Comparison of ENCODE assay signal across 20 cellular contexts in genomic region chr9:137247916-137248175, GRCh38. TPM values are rescaled to one million over a fixed set of nuclear protein-coding genes. Genes with fewer than 3 reads are reported as not detected.
DNase-seq lines count a peak whose midpoint lies in the region; ATAC-seq, FAIRE-seq and TF ChIP-seq lines count a peak whose summit lies in the region.
"Had no signal": no experiment of that assay in that cellular context is flagged by ENCODE, and none has a peak within 500 bp of the region (broad histone marks: within the 10 kb centered on the region; RNA-seq: fewer than 3 reads in every experiment).

No MANE protein-coding gene starts in this region.

- no peak for TF ChIP-seq POLR2A in K562 (conservative IDR thresholded peaks at IDR 0.05)

- H4K20me1 ChIP-seq in K562 (replicated peaks; ENCODE audit: control insufficient read depth, insufficient read depth, low read length), result peaks cover 16% of the 10 kb centered on the region

- no peak for TF ChIP-seq RAD21 in K562 (CRISPR knock-in tag; conservative IDR thresholded peaks at IDR 0.05 in 1 of 2, IDR thresholded peaks at IDR 0.05 in 1 of 2)

- H3K23ac ChIP-seq in neuronal stem cell (ENCODE audit: low read depth, low read length, poor library complexity), result peak overlapping the region; percentile 11

- H2BK15ac ChIP-seq in neuronal stem cell (ENCODE audit: low read length), result peak overlapping the region; percentile 84

- peaks cover 13% of the 10 kb centered on the region for H3K36me3 ChIP-seq in NT2/D1 (ENCODE audit: insufficient read depth, insufficient read length, low read length)
- H3K36me3 ChIP-seq in K562 (ENCODE audit: control insufficient read depth, insufficient read depth, low read length), result peaks cover 13% of the 10 kb centered on the region
- H3K36me3 ChIP-seq in neuronal stem cell (replicated peaks in 1 of 2; ENCODE audit: control insufficient read depth in 2 of 2, insufficient read depth in 2 of 2, low read length in 2 of 2), result peaks cover 11 to 14% of the 10 kb centered on the region in 2 donors
- peaks cover 11% of the 10 kb centered on the region for H3K36me3 ChIP-seq in upper lobe of right lung

- TF ChIP-seq EP300 in K562 (IDR thresholded peaks at IDR 0.05; ENCODE audit: low read length), result no peak

- no peaks in the 10 kb centered on the region for H3K9me3 ChIP-seq in NT2/D1 (ENCODE audit: insufficient read depth, low read length)
- no peaks in the 10 kb centered on the region for H3K9me3 ChIP-seq in K562 (replicated peaks; ENCODE audit: control insufficient read depth, insufficient read depth, low read depth, low read length)
- H3K9me3 ChIP-seq in neuronal stem cell (replicated peaks in 1 of 2; ENCODE audit: control insufficient read depth in 2 of 2, insufficient read depth in 1 of 2, low read depth in 1 of 2, low read length in 2 of 2), result no peaks in the 10 kb centered on the region
- no peaks in the 10 kb centered on the region for H3K9me3 ChIP-seq in upper lobe of right lung

- no peak overlapping the region for H3K14ac ChIP-seq in neuronal stem cell (ENCODE audit: low read length)

- H2AK5ac ChIP-seq in neuronal stem cell (ENCODE audit: low read depth, low read length), result peak overlapping the region; percentile 95

- no peak overlapping the region for H3K4me2 ChIP-seq in K562 (ENCODE audit: insufficient read depth, low read length)
- no peak overlapping the region for H3K4me2 ChIP-seq in neuronal stem cell (ENCODE audit: insufficient read depth, low read length, poor library complexity, severe bottlenecking)
- H3K4me2 ChIP-seq: GM23338, KMS-11 had no signal

- H3K27ac ChIP-seq in K562 (ENCODE audit: extremely low read depth, low read depth, low read length) (no peak overlapping the region), neuronal stem cell (replicated peaks; ENCODE audit: low read length) (no peak overlapping the region), upper lobe of right lung (peak overlapping the region; percentile 63)
- H3K27ac ChIP-seq: KMS-11 had no signal

- BruUV-seq in K562 (replicated peaks; lab: Mats Ljungman, UMichigan), result no TSS peak

- POLR2A ChIA-PET in K562 (lab: Yijun Ruan, JAX) (interaction anchor here (0.6 to 0.8 kb wide), 2 partner anchors 17 to 174 kb away, joined by 3 read pairs; no protein-coding TSS in a partner anchor), GM10248 (lab: Yijun Ruan, JAX) (interaction anchor here (1.5 to 1.6 kb wide), 2 partner anchors 55 to 161 kb away, joined by 3 to 7 read pairs; partner anchors contain the start of genes MAN1B1 and NRARP)

- no peak for ATAC-seq in K562
- no peak for ATAC-seq in upper lobe of right lung
- no peak for ATAC-seq in HG03521 (IDR thresholded peaks at IDR 0.05; ENCODE audit: unreplicated experiment)
- ATAC-seq: CD8-positive, alpha-beta T cell; GM23338 had no signal

- no peak overlapping the region for H2BK120ac ChIP-seq in neuronal stem cell (ENCODE audit: low read depth, low read length)

- H3K9ac ChIP-seq in NT2/D1 (ENCODE audit: insufficient read length, low read depth) (peak overlapping the region; percentile 39), K562 (ENCODE audit: insufficient read depth in 1 of 2, low read depth in 2 of 2, low read length in 2 of 2) (peak overlapping the region in 1 of 2 experiments; percentile 71; a peak in 2 of 4 replicates), neuronal stem cell (ENCODE audit: low read depth, low read length, poor library complexity) (no peak overlapping the region)
- H3K9ac ChIP-seq: KMS-11 had no signal

- no peak for FAIRE-seq in K562 (lab: Jason Lieb, UNC)
- FAIRE-seq: A204.1, GM12892, GM18507, H54, HTR-8/SVneo had no signal

- DNase-seq in NT2/D1 (ENCODE audit: low read depth, low spot score) (no peak), K562 (ENCODE audit: extremely low read depth in 1 of 4, low spot score in 3 of 4) (no peak), neuronal stem cell (ENCODE audit: low spot score) (no peak), upper lobe of right lung (no peak), GM10248 (ENCODE audit: extremely low spot score) (no peak), cardiac septum (ENCODE audit: low spot score) (no peak)
- DNase-seq: ACHN; Calu3; CD8-positive, alpha-beta T cell; HCEC 1CT had no signal

- CTCF ChIA-PET in K562 (lab: Yijun Ruan, JAX; ENCODE audit: low intra/inter-chr PET ratio) (no interaction called here), GM10248 (lab: Yijun Ruan, JAX) (interaction anchor here (1.9 to 3.8 kb wide), 2 partner anchors 11 to 14 kb away, joined by 6 to 17 read pairs; no protein-coding TSS in a partner anchor)

- H3K27me3 ChIP-seq in NT2/D1 (ENCODE audit: insufficient read depth, insufficient read length), result peaks cover 6% of the 10 kb centered on the region
- H3K27me3 ChIP-seq in K562 (ENCODE audit: control insufficient read depth in 2 of 2, insufficient read depth in 2 of 2, low read length in 2 of 2), result no peaks in the 10 kb centered on the region
- peaks cover 0 to 2% (median 0%) of the 10 kb centered on the region in 3 experiments for H3K27me3 ChIP-seq in neuronal stem cell (ENCODE audit: control insufficient read depth in 3 of 3, insufficient read depth in 3 of 3, low read depth in 1 of 3, low read length in 3 of 3)
- H3K27me3 ChIP-seq in upper lobe of right lung, result no peaks in the 10 kb centered on the region

- H3K4me1 ChIP-seq in NT2/D1 (ENCODE audit: insufficient read depth, insufficient read length) (peaks cover 41% of the 10 kb centered on the region), K562 (replicated peaks in 1 of 2; ENCODE audit: control insufficient read depth in 2 of 2, insufficient read depth in 2 of 2, low read length in 2 of 2) (peaks cover 11 to 75% of the 10 kb centered on the region in 2 experiments; a peak in 4 of 5 replicates), neuronal stem cell (ENCODE audit: control insufficient read depth in 2 of 2, insufficient read depth in 1 of 2, low read depth in 1 of 2, low read length in 2 of 2) (peaks cover 10 to 37% of the 10 kb centered on the region in 2 donors), upper lobe of right lung (peaks cover 19% of the 10 kb centered on the region)

- H3K4me3 ChIP-seq in NT2/D1 (ENCODE audit: insufficient read length, low read depth), result no peak overlapping the region
- no peak overlapping the region for H3K4me3 ChIP-seq in K562
- H3K4me3 ChIP-seq in neuronal stem cell (ENCODE audit: low read length in 2 of 2), result no peak overlapping the region
- H3K4me3 ChIP-seq in upper lobe of right lung, result no peak overlapping the region
- H3K4me3 ChIP-seq: GM23338 had no signal

- no peak overlapping the region for H2BK5ac ChIP-seq in neuronal stem cell (ENCODE audit: low read length)

- peaks cover 14% of the 10 kb centered on the region for H3K79me2 ChIP-seq in K562 (ENCODE audit: control insufficient read depth, insufficient read depth, low read length)

- H3K4ac ChIP-seq in neuronal stem cell (ENCODE audit: low read length), result no peak overlapping the region

- 79% methylated on average over 6 of the region's 6 CpGs for WGBS in K562 (ENCODE audit: insufficient coverage, low coverage, missing lambda C conversion rate)
- no CpG with 5 or more reads among the region's 6 CpGs for WGBS in neuronal stem cell (ENCODE audit: extremely low coverage in 2 of 2, insufficient read length in 2 of 2, insufficient replicate concordance in 1 of 2), 2 donors

- in situ Hi-C loops in K562 (cut with MboI), result loop anchor here (25.0 kb wide), 1 partner anchor 461 kb away; the partner anchor contains the start of genes CCDC183 and TMEM141

- H2BK12ac ChIP-seq in neuronal stem cell (ENCODE audit: low read length), result peak overlapping the region; percentile 90

- peaks cover 6% of the 10 kb centered on the region for H3K79me1 ChIP-seq in neuronal stem cell (ENCODE audit: low read depth, low read length)

- no peak overlapping the region for H4K8ac ChIP-seq in neuronal stem cell (ENCODE audit: low read depth, low read length)

- no peak for TF ChIP-seq CTCF in K562 (IDR thresholded peaks at IDR 0.05 in 2 of 3, conservative IDR thresholded peaks at IDR 0.05 in 1 of 3; ENCODE audit: insufficient read depth in 2 of 3, low read depth in 1 of 3, low read length in 3 of 3)
- TF ChIP-seq CTCF in upper lobe of right lung (IDR thresholded peaks at IDR 0.05), result no peak
- TF ChIP-seq CTCF in GM10248 (IDR thresholded peaks at IDR 0.05; ENCODE audit: control extremely low read depth, extremely low read depth, low read depth, missing control alignments), result no peak

- peak overlapping the region; percentile 75 for H3K18ac ChIP-seq in neuronal stem cell (ENCODE audit: low read length)

- intact Hi-C loops in K562 (cut with micrococcal nuclease), result loop anchor here (10.0 kb wide), 1 partner anchor 463 kb away; no protein-coding TSS in a partner anchor
- intact Hi-C loops in upper lobe of right lung (cut with DNase I), result no loop called here
- intact Hi-C loops in cardiac septum (cut with DNase I), result no loop called here

- no peaks in the 10 kb centered on the region for H3K9me1 ChIP-seq in K562 (ENCODE audit: control insufficient read depth, insufficient read depth, low read length)

- peak overlapping the region; percentile 28 for H4K91ac ChIP-seq in neuronal stem cell (ENCODE audit: low read depth, low read length, poor library complexity)

- no peak overlapping the region for H2AFZ ChIP-seq in K562 (ENCODE audit: low read depth, low read length)
- no peak overlapping the region for H2AFZ ChIP-seq in neuronal stem cell (ENCODE audit: low read length)
- H2AFZ ChIP-seq: GM23338 had no signal

RNA-seq across cellular contexts. Expression of gene STPG3, which starts 3.2 kb away (rescaled TPM):
- total RNA-seq in K562 (2011; cell fraction: chromatin; rRNA removed; ENCODE audit: low replicate concordance), result not detected in 2 replicates
- total RNA-seq in K562 (2011; cell fraction: nucleolus; rRNA removed), result not detected in 2 replicates
- not detected in 2 replicates for total RNA-seq in K562 (2011; cell fraction: nucleoplasm; rRNA removed)
- total RNA-seq in K562 (2014; rRNA removed) (not detected in 2 replicates), K562 (2014; rRNA removed; fragmentation: Illumina TruSeq; extraction: Trizol) (not detected in 2 replicates), K562 (2015; rRNA removed; fragmentation: Illumina TruSeq; extraction: Trizol) (not detected in 2 replicates), K562 (2021) (not detected in 2 replicates), upper lobe of right lung (not detected), cardiac septum (not detected)
- polyA plus RNA-seq in K562 (2011; rRNA removed) (not detected in 2 replicates), K562 (2014; fragmentation: Illumina TruSeq; extraction: Trizol) (not detected in 2 replicates), K562 (2014; fragmentation: Nextera tagmentation; extraction: Ambion mirVana) (not detected), K562 (2014; rRNA removed) (not detected in 2 replicates)
- polyA plus RNA-seq in K562 (2011; cell fraction: cytosol; rRNA removed), result not detected in 2 replicates
- polyA plus RNA-seq in K562 (2011; cell fraction: nucleus; rRNA removed), result not detected in 2 replicates
- polyA plus RNA-seq in K562 (2012), result 1.4 TPM in 2 replicates
- not detected in 2 replicates for polyA minus RNA-seq in K562 (2011; rRNA and poly(A)+ RNA removed)
- not detected in 2 replicates for polyA minus RNA-seq in K562 (2011; cell fraction: cytosol; rRNA and poly(A)+ RNA removed)
- polyA minus RNA-seq in K562 (2011; cell fraction: nucleus; rRNA and poly(A)+ RNA removed), result 0.44 TPM in 1 of 2 replicates, not detected in the other
- 0.07 TPM for polyA plus RNA-seq in neuronal stem cell (2013, experiment 1 of 2)
- polyA plus RNA-seq in neuronal stem cell (2013, experiment 2 of 2), result not detected
- total RNA-seq: Calu3, GM23338 had no signal
- polyA plus RNA-seq: BJ, CD14-positive monocyte, GM23338 had no signal

RNA-seq across cellular contexts. Expression of gene TUBB4B, which starts 6.8 kb away (rescaled TPM):
- 122 and 317 TPM in 2 replicates for total RNA-seq in K562 (2011; cell fraction: chromatin; rRNA removed; ENCODE audit: low replicate concordance)
- total RNA-seq in K562 (2011; cell fraction: nucleolus; rRNA removed), result 269 and 300 TPM in 2 replicates
- total RNA-seq in K562 (2011; cell fraction: nucleoplasm; rRNA removed), result 142 and 195 TPM in 2 replicates
- total RNA-seq in K562 (2014; rRNA removed), result 264 and 325 TPM in 2 replicates
- total RNA-seq in K562 (2014; rRNA removed; fragmentation: Illumina TruSeq; extraction: Trizol), result 86.3 and 117 TPM in 2 replicates
- 287 and 291 TPM in 2 replicates for total RNA-seq in K562 (2015; rRNA removed; fragmentation: Illumina TruSeq; extraction: Trizol)
- 425 and 437 TPM in 2 replicates for total RNA-seq in K562 (2021)
- polyA plus RNA-seq in K562 (2011; rRNA removed), result 268 and 271 TPM in 2 replicates
- 337 and 660 TPM in 2 replicates for polyA plus RNA-seq in K562 (2011; cell fraction: cytosol; rRNA removed)
- 333 and 371 TPM in 2 replicates for polyA plus RNA-seq in K562 (2011; cell fraction: nucleus; rRNA removed)
- 429 and 432 TPM in 2 replicates for polyA plus RNA-seq in K562 (2012)
- 393 and 490 TPM in 2 replicates for polyA plus RNA-seq in K562 (2014; fragmentation: Illumina TruSeq; extraction: Trizol)
- 10 to 100 TPM; 24.1 to 51.3 TPM for polyA plus RNA-seq in K562 (2014; fragmentation: Nextera tagmentation; extraction: Ambion mirVana)
- polyA plus RNA-seq in K562 (2014; rRNA removed), result 426 and 443 TPM in 2 replicates
- polyA minus RNA-seq in K562 (2011; rRNA and poly(A)+ RNA removed), result 130 and 204 TPM in 2 replicates
- polyA minus RNA-seq in K562 (2011; cell fraction: cytosol; rRNA and poly(A)+ RNA removed), result 222 and 247 TPM in 2 replicates
- polyA minus RNA-seq in K562 (2011; cell fraction: nucleus; rRNA and poly(A)+ RNA removed), result 108 and 161 TPM in 2 replicates
- polyA plus RNA-seq in neuronal stem cell (2013, experiment 1 of 2), result 358 TPM
- polyA plus RNA-seq in neuronal stem cell (2013, experiment 2 of 2), result 354 TPM
- 191 TPM for total RNA-seq in upper lobe of right lung
- total RNA-seq in cardiac septum, result 304 TPM

RNA-seq across cellular contexts. Expression of gene NELFB, which starts 7.3 kb away (rescaled TPM):
- 20.6 and 61.7 TPM in 2 replicates for total RNA-seq in K562 (2011; cell fraction: chromatin; rRNA removed; ENCODE audit: low replicate concordance)
- 48.5 and 57.8 TPM in 2 replicates for total RNA-seq in K562 (2011; cell fraction: nucleolus; rRNA removed)
- 24.1 and 26.4 TPM in 2 replicates for total RNA-seq in K562 (2011; cell fraction: nucleoplasm; rRNA removed)
- 50.0 and 57.8 TPM in 2 replicates for total RNA-seq in K562 (2014; rRNA removed)
- 13.8 and 17.6 TPM in 2 replicates for total RNA-seq in K562 (2014; rRNA removed; fragmentation: Illumina TruSeq; extraction: Trizol)
- 29.7 and 30.5 TPM in 2 replicates for total RNA-seq in K562 (2015; rRNA removed; fragmentation: Illumina TruSeq; extraction: Trizol)
- total RNA-seq in K562 (2021), result 81.2 and 84.0 TPM in 2 replicates
- 38.3 and 49.6 TPM in 2 replicates for polyA plus RNA-seq in K562 (2011; rRNA removed)
- polyA plus RNA-seq in K562 (2011; cell fraction: cytosol; rRNA removed), result 51.9 and 81.6 TPM in 2 replicates
- 55.4 and 66.0 TPM in 2 replicates for polyA plus RNA-seq in K562 (2011; cell fraction: nucleus; rRNA removed)
- polyA plus RNA-seq in K562 (2012), result 61.8 and 81.8 TPM in 2 replicates
- 28.4 and 52.9 TPM in 2 replicates for polyA plus RNA-seq in K562 (2014; fragmentation: Illumina TruSeq; extraction: Trizol)
- under 1 TPM; 0.24 to 0.49 TPM for polyA plus RNA-seq in K562 (2014; fragmentation: Nextera tagmentation; extraction: Ambion mirVana)
- polyA plus RNA-seq in K562 (2014; rRNA removed), result 56.2 and 57.1 TPM in 2 replicates
- 22.0 and 33.8 TPM in 2 replicates for polyA minus RNA-seq in K562 (2011; rRNA and poly(A)+ RNA removed)
- 41.6 and 47.4 TPM in 2 replicates for polyA minus RNA-seq in K562 (2011; cell fraction: cytosol; rRNA and poly(A)+ RNA removed)
- 11.4 and 18.9 TPM in 2 replicates for polyA minus RNA-seq in K562 (2011; cell fraction: nucleus; rRNA and poly(A)+ RNA removed)
- 45.7 TPM for polyA plus RNA-seq in neuronal stem cell (2013, experiment 1 of 2)
- 46.2 TPM for polyA plus RNA-seq in neuronal stem cell (2013, experiment 2 of 2)
- 47.2 TPM for total RNA-seq in upper lobe of right lung
- total RNA-seq in cardiac septum, result 37.2 TPM

RNA-seq across cellular contexts. Expression of gene SLC34A3, which starts 17.1 kb away (rescaled TPM):
- total RNA-seq in K562 (2011; cell fraction: chromatin; rRNA removed; ENCODE audit: low replicate concordance), result not detected in 2 replicates
- not detected in 2 replicates for total RNA-seq in K562 (2011; cell fraction: nucleolus; rRNA removed)
- not detected in 2 replicates for total RNA-seq in K562 (2011; cell fraction: nucleoplasm; rRNA removed)
- not detected in 2 replicates for total RNA-seq in K562 (2014; rRNA removed)
- total RNA-seq in K562 (2014; rRNA removed; fragmentation: Illumina TruSeq; extraction: Trizol), result not detected in 2 replicates
- not detected in 2 replicates for total RNA-seq in K562 (2015; rRNA removed; fragmentation: Illumina TruSeq; extraction: Trizol)
- not detected in 2 replicates for total RNA-seq in K562 (2021)
- polyA plus RNA-seq in K562 (2011; rRNA removed), result not detected in 2 replicates
- 0.03 TPM in 1 of 2 replicates, not detected in the other for polyA plus RNA-seq in K562 (2011; cell fraction: cytosol; rRNA removed)
- polyA plus RNA-seq in K562 (2011; cell fraction: nucleus; rRNA removed), result not detected in 2 replicates
- 0.09 and 0.21 TPM in 2 replicates for polyA plus RNA-seq in K562 (2012)
- polyA plus RNA-seq in K562 (2014; fragmentation: Illumina TruSeq; extraction: Trizol), result not detected in 2 replicates
- polyA plus RNA-seq in K562 (2014; fragmentation: Nextera tagmentation; extraction: Ambion mirVana), result not detected
- not detected in 2 replicates for polyA plus RNA-seq in K562 (2014; rRNA removed)
- not detected in 2 replicates for polyA minus RNA-seq in K562 (2011; rRNA and poly(A)+ RNA removed)
- polyA minus RNA-seq in K562 (2011; cell fraction: cytosol; rRNA and poly(A)+ RNA removed), result not detected in 2 replicates
- not detected in 2 replicates for polyA minus RNA-seq in K562 (2011; cell fraction: nucleus; rRNA and poly(A)+ RNA removed)
- polyA plus RNA-seq in neuronal stem cell (2013, experiment 1 of 2), result not detected
- not detected for polyA plus RNA-seq in neuronal stem cell (2013, experiment 2 of 2)
- total RNA-seq in upper lobe of right lung, result 0.23 TPM
- not detected for total RNA-seq in cardiac septum
- total RNA-seq: CD8-positive, alpha-beta T cell; GM23338 had no signal
- polyA plus RNA-seq: BJ, CD14-positive monocyte, GM23338 had no signal

RNA-seq across cellular contexts. Expression of gene RNF224, which starts 20.5 kb away (rescaled TPM):
- 0.25 TPM in 1 of 2 replicates, not detected in the other for total RNA-seq in K562 (2011; cell fraction: chromatin; rRNA removed; ENCODE audit: low replicate concordance)
- total RNA-seq in K562 (2011; cell fraction: nucleolus; rRNA removed), result 0.17 and 0.26 TPM in 2 replicates
- total RNA-seq in K562 (2011; cell fraction: nucleoplasm; rRNA removed), result not detected in 2 replicates
- total RNA-seq in K562 (2014; rRNA removed) (0.16 TPM in 1 of 2 replicates, not detected in the other), K562 (2014; rRNA removed; fragmentation: Illumina TruSeq; extraction: Trizol) (not detected in 2 replicates), K562 (2015; rRNA removed; fragmentation: Illumina TruSeq; extraction: Trizol) (not detected in 2 replicates), K562 (2021) (not detected in 2 replicates), upper lobe of right lung (0.35 TPM), cardiac septum (not detected)
- polyA plus RNA-seq in K562 (2011; rRNA removed) (0.04 TPM in 1 of 2 replicates, not detected in the other), K562 (2014; fragmentation: Illumina TruSeq; extraction: Trizol) (not detected in 2 replicates), K562 (2014; fragmentation: Nextera tagmentation; extraction: Ambion mirVana) (not detected), K562 (2014; rRNA removed) (not detected in 2 replicates)
- polyA plus RNA-seq in K562 (2011; cell fraction: cytosol; rRNA removed), result 0.18 TPM in 1 of 2 replicates, not detected in the other
- polyA plus RNA-seq in K562 (2011; cell fraction: nucleus; rRNA removed), result 0.10 and 0.16 TPM in 2 replicates
- polyA plus RNA-seq in K562 (2012), result 0.25 and 0.58 TPM in 2 replicates
- not detected in 2 replicates for polyA minus RNA-seq in K562 (2011; rRNA and poly(A)+ RNA removed)
- not detected in 2 replicates for polyA minus RNA-seq in K562 (2011; cell fraction: cytosol; rRNA and poly(A)+ RNA removed)
- polyA minus RNA-seq in K562 (2011; cell fraction: nucleus; rRNA and poly(A)+ RNA removed), result not detected in 2 replicates
- polyA plus RNA-seq in neuronal stem cell (2013, experiment 1 of 2), result not detected
- polyA plus RNA-seq in neuronal stem cell (2013, experiment 2 of 2), result not detected
- total RNA-seq: CD8-positive, alpha-beta T cell had no signal
- polyA plus RNA-seq: BJ, CD14-positive monocyte, GM23338 had no signal
